In the genomic region with DNA sequence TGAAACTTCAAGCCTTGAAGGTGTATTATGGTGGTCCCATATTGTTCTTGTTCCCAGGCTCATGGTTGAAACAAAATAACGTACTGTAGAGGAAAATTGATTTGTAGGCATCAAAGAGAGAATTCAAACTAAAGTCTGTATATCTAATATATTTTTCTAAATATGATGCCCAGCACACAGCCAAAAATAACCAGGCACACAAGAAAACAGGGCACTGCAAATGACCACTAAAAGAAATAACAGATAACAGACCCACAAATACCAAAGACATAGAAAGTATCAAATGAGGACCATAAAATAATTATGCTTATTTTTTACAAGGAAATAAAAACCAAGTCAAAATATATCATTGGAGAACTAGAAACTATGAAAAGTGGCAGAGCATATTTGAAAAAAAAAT, we compare ENCODE assay signal across 3 cellular contexts.
A peak's percentile ranks its signal among the peaks of the same experiment; 100 is the strongest.
TF ChIP-seq lines count a peak whose summit lies in the region.

No MANE protein-coding gene starts in this region.

TF ChIP-seq in HCT116, 20 proteins besides CTCF, POLR2A, EP300 and RAD21:
- TF ChIP-seq TCF7L2 (IDR thresholded peaks at IDR 0.05; ENCODE audit: borderline replicate concordance, extremely low read depth, insufficient read depth, insufficient read length) (no peak), ZFX (IDR thresholded peaks at IDR 0.05) (no peak)
- TF ChIP-seq, protein P1, sequence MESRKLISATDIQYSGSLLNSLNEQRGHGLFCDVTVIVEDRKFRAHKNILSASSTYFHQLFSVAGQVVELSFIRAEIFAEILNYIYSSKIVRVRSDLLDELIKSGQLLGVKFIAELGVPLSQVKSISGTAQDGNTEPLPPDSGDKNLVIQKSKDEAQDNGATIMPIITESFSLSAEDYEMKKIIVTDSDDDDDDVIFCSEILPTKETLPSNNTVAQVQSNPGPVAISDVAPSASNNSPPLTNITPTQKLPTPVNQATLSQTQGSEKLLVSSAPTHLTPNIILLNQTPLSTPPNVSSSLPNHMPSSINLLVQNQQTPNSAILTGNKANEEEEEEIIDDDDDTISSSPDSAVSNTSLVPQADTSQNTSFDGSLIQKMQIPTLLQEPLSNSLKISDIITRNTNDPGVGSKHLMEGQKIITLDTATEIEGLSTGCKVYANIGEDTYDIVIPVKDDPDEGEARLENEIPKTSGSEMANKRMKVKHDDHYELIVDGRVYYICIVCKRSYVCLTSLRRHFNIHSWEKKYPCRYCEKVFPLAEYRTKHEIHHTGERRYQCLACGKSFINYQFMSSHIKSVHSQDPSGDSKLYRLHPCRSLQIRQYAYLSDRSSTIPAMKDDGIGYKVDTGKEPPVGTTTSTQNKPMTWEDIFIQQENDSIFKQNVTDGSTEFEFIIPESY (IDR thresholded peaks at IDR 0.05; ENCODE audit: extremely low read depth, insufficient replicate concordance, low read length) = no peak
- TF ChIP-seq, protein P2, sequence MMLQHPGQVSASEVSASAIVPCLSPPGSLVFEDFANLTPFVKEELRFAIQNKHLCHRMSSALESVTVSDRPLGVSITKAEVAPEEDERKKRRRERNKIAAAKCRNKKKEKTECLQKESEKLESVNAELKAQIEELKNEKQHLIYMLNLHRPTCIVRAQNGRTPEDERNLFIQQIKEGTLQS (IDR thresholded peaks at IDR 0.05) = no peak
TF ChIP-seq in HCT116: peak in this region for 0.

TF ChIP-seq in HEK293, 187 proteins besides CTCF, POLR2A, EP300 and RAD21:
- TF ChIP-seq, protein P3, sequence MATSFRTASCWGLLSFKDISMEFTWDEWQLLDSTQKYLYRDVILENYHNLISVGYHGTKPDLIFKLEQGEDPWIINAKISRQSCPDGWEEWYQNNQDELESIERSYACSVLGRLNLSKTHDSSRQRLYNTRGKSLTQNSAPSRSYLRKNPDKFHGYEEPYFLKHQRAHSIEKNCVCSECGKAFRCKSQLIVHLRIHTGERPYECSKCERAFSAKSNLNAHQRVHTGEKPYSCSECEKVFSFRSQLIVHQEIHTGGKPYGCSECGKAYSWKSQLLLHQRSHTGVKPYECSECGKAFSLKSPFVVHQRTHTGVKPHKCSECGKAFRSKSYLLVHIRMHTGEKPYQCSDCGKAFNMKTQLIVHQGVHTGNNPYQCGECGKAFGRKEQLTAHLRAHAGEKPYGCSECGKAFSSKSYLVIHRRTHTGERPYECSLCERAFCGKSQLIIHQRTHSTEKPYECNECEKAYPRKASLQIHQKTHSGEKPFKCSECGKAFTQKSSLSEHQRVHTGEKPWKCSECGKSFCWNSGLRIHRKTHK (tag by site-specific recombination; IDR thresholded peaks at IDR 0.05) = peak; percentile 98
- TF ChIP-seq ZNF404 (tag by site-specific recombination; IDR thresholded peaks at IDR 0.05) (no peak), ZNF629 (tag by site-specific recombination; IDR thresholded peaks at IDR 0.05) (no peak), SETDB1 (IDR thresholded peaks at IDR 0.05; ENCODE audit: insufficient read length, low read length) (peak; percentile 60), ZNF548 (tag by site-specific recombination; IDR thresholded peaks at IDR 0.05) (no peak)
- TF ChIP-seq, protein P4, sequence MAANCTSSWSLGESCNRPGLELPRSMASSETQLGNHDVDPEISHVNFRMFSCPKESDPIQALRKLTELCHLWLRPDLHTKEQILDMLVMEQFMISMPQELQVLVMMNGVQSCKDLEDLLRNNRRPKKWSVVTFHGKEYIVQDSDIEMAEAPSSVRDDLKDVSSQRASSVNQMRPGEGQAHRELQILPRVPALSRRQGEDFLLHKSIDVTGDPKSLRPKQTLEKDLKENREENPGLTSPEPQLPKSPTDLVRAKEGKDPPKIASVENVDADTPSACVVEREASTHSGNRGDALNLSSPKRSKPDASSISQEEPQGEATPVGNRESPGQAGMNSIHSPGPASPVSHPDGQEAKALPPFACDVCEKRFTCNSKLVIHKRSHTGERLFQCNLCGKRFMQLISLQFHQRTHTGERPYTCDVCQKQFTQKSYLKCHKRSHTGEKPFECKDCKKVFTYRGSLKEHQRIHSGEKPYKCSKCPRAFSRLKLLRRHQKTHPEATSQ (tag by site-specific recombination; IDR thresholded peaks at IDR 0.05) = no peak

TF ChIP-seq in GM12878, 131 proteins besides CTCF, POLR2A, EP300 and RAD21:
- no peak for TF ChIP-seq ZNF274 (IDR thresholded peaks at IDR 0.05; ENCODE audit: insufficient read depth, insufficient read length)
- no peak for TF ChIP-seq CHD2 (IDR thresholded peaks at IDR 0.05; ENCODE audit: borderline replicate concordance, low read depth, low read length)
- 0 out of 2 replicates have a peak, but pooled peaks have one; percentile 19 for TF ChIP-seq CBX5 (IDR thresholded peaks at IDR 0.05; ENCODE audit: low read depth)
